In genomic region chr6:83974409-83975050, GRCh38 we compare ENCODE assay signal across 1 cellular context.
TF ChIP-seq lines count a peak whose summit lies in the region.

No MANE protein-coding gene starts in this region.

TF ChIP-seq in K562, 482 proteins besides CTCF, POLR2A, EP300 and RAD21 (continued from another document):
- TF ChIP-seq STAT6 (CRISPR knock-in tag; IDR thresholded peaks at IDR 0.05) (no peak), SMAD4 (CRISPR knock-in tag; conservative IDR thresholded peaks at IDR 0.05) (peak; percentile 98), PURB (CRISPR knock-in tag; IDR thresholded peaks at IDR 0.05; ENCODE audit: low read depth) (no peak), GTF2A2 (tag; IDR thresholded peaks at IDR 0.05) (peak; percentile 78), KDM2B (CRISPR knock-in tag; IDR thresholded peaks at IDR 0.05) (peak; percentile 99), ZNF655 (CRISPR knock-in tag; IDR thresholded peaks at IDR 0.05) (no peak), PTBP1 (IDR thresholded peaks at IDR 0.05; ENCODE audit: low read depth, low read length) (0 out of 2 replicates have a peak, but pooled peaks have one; percentile 53), RBM14 (IDR thresholded peaks at IDR 0.05; ENCODE audit: borderline replicate concordance, insufficient read depth, low read depth, low read length) (no peak), E2F6 (IDR thresholded peaks at IDR 0.05; ENCODE audit: borderline replicate concordance in 1 of 2, extremely low read depth in 1 of 2, insufficient read depth in 1 of 2, insufficient read length in 1 of 2, low read depth in 1 of 2, low read length in 1 of 2, poor library complexity in 1 of 2, severe bottlenecking in 1 of 2) (peak in 1 of 2 experiments; percentile 12), DDX20 (tag; IDR thresholded peaks at IDR 0.05; ENCODE audit: low read depth) (peak; percentile 95), GTF2F1 (IDR thresholded peaks at IDR 0.05; ENCODE audit: low read depth, low read length) (no peak), MYC (IDR thresholded peaks at IDR 0.05; ENCODE audit: low read depth, low read length) (peak; percentile 88), MYC (CRISPR knock-in tag; IDR thresholded peaks at IDR 0.05; ENCODE audit: borderline replicate concordance, low read depth) (peak; percentile 94)
TF ChIP-seq in K562: peak in this region for 253.
